In the genomic region with DNA sequence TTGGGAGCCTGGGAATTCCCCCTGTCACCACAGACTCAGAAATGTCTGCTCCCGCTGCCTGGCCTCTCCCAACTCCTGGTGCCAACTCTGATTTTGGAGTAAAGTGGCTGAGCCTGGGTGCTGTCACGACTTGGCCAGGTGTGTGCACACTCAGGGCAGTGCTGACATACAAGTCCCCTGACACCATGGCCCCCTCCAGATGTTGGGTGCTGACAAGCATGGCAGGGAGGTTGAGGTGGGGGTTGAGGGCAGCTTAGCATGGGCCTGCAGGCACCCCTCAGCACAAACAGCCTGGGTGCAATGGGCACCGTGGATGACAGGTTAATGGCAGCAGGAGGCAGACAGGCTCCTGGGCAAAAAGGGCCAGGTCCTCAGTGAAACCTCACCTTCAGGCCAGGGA, we compare ENCODE assay signal across 30 cellular contexts.
"Had no signal": no experiment of that assay in that cellular context is flagged by ENCODE, and none has a peak within 500 bp of the region (broad histone marks: within the 10 kb centered on the region; RNA-seq: fewer than 3 reads in every experiment).

No MANE protein-coding gene starts in this region.

- H3K9me3 Mint-ChIP-seq: activated naive CD8-positive, alpha-beta T cell treated with anti-CD3 and anti-CD28 coated beads for 36 hours; activated naive CD8-positive, alpha-beta T cell treated with anti-CD3 and anti-CD28 coated beads, Interleukin-2, amount 50 U/mL, for 24 hours; activated T-helper 1 cell treated with anti-CD3 and anti-CD28 coated beads, Interleukin-12 subunit alpha, Interleukin-12 subunit beta, Interleukin-2, Interleukin-4 antibody, amounts not matched to agents 30 ng/mL and 10 ng/mL and 1 ng/mL, durations not matched to agents 14 hours and 24 hours and 36 hours had no signal

- ATAC-seq: activated CD4-positive, alpha-beta T cell treated with anti-CD3 and anti-CD28 coated beads for 36 hours; activated CD8-positive, alpha-beta memory T cell treated with anti-CD3 and anti-CD28 coated beads, Interleukin-2, amount 10 ng/mL, durations not matched to agents 7 days and 5 days; activated CD8-positive, alpha-beta T cell treated with anti-CD3 and anti-CD28 coated beads, Interleukin-2, amount 10 ng/mL, durations not matched to agents 7 days and 5 days; activated naive CD8-positive, alpha-beta T cell treated with anti-CD3 and anti-CD28 coated beads, Interleukin-2, amount 50 U/mL, for 24 hours; effector memory CD8-positive, alpha-beta T cell; foreskin keratinocyte; gastrocnemius medialis; T-helper 17 cell had no signal

- H3K27ac ChIP-seq: brain microvascular endothelial cell, esophagus muscularis mucosa, foreskin keratinocyte, gastrocnemius medialis had no signal

- H3K4me1 ChIP-seq: esophagus muscularis mucosa, foreskin keratinocyte, gastrocnemius medialis had no signal

- H3K4me3 Mint-ChIP-seq: activated CD4-positive, alpha-beta memory T cell treated with anti-CD3 and anti-CD28 coated beads for 36 hours; activated CD4-positive, alpha-beta T cell treated with anti-CD3 and anti-CD28 coated beads for 36 hours; activated CD4-positive, alpha-beta T cell treated with anti-CD3 and anti-CD28 coated beads, Interleukin-2, amount 10 ng/mL, durations not matched to agents 24 days and 14 days; activated CD8-positive, alpha-beta memory T cell treated with anti-CD3 and anti-CD28 coated beads, Interleukin-2, amount 10 ng/mL, durations not matched to agents 7 days and 5 days; activated CD8-positive, alpha-beta T cell treated with anti-CD3 and anti-CD28 coated beads, Interleukin-2, amount 10 ng/mL, durations not matched to agents 7 days and 5 days; activated naive CD4-positive, alpha-beta T cell treated with anti-CD3 and anti-CD28 coated beads, Interleukin-2, amount 50 U/mL, for 24 hours; activated naive CD8-positive, alpha-beta T cell treated with anti-CD3 and anti-CD28 coated beads for 36 hours; activated naive CD8-positive, alpha-beta T cell treated with anti-CD3 and anti-CD28 coated beads, Interleukin-2, amount 50 U/mL, for 24 hours; activated T-helper 1 cell treated with anti-CD3 and anti-CD28 coated beads, Interleukin-12 subunit alpha, Interleukin-12 subunit beta, Interleukin-2, Interleukin-4 antibody, amounts not matched to agents 30 ng/mL and 10 ng/mL and 1 ng/mL, durations not matched to agents 14 hours and 24 hours and 36 hours; effector memory CD8-positive, alpha-beta T cell; T-helper 17 cell; T-helper 2 cell treated with Interferon-gamma antibody and Interleukin-4, amounts not matched to agents 5 μg/mL and 100 μg/mL, for 36 hours had no signal

- H3K9me3 ChIP-seq: gastrocnemius medialis had no signal

- H3K27me3 ChIP-seq: brain microvascular endothelial cell, esophagus muscularis mucosa, foreskin keratinocyte, gastrocnemius medialis had no signal

- H3K27me3 Mint-ChIP-seq: activated CD4-positive, alpha-beta memory T cell treated with anti-CD3 and anti-CD28 coated beads for 36 hours; activated CD4-positive, alpha-beta T cell treated with anti-CD3 and anti-CD28 coated beads for 36 hours; activated CD4-positive, alpha-beta T cell treated with anti-CD3 and anti-CD28 coated beads, Interleukin-2, amount 10 ng/mL, durations not matched to agents 24 days and 14 days; activated CD8-positive, alpha-beta memory T cell treated with anti-CD3 and anti-CD28 coated beads, Interleukin-2, amount 10 ng/mL, durations not matched to agents 7 days and 5 days; activated naive CD4-positive, alpha-beta T cell treated with anti-CD3 and anti-CD28 coated beads, Interleukin-2, amount 50 U/mL, for 24 hours; activated naive CD8-positive, alpha-beta T cell treated with anti-CD3 and anti-CD28 coated beads for 36 hours; activated naive CD8-positive, alpha-beta T cell treated with anti-CD3 and anti-CD28 coated beads, Interleukin-2, amount 50 U/mL, for 24 hours; effector memory CD8-positive, alpha-beta T cell; T-helper 17 cell had no signal

- H3K27ac Mint-ChIP-seq: activated CD4-positive, alpha-beta memory T cell treated with anti-CD3 and anti-CD28 coated beads for 36 hours; activated CD4-positive, alpha-beta T cell treated with anti-CD3 and anti-CD28 coated beads for 36 hours; activated CD8-positive, alpha-beta memory T cell treated with anti-CD3 and anti-CD28 coated beads, Interleukin-2, amount 10 ng/mL, durations not matched to agents 7 days and 5 days; activated CD8-positive, alpha-beta T cell treated with anti-CD3 and anti-CD28 coated beads, Interleukin-2, amount 10 ng/mL, durations not matched to agents 7 days and 5 days; activated naive CD4-positive, alpha-beta T cell treated with anti-CD3 and anti-CD28 coated beads, Interleukin-2, amount 50 U/mL, for 24 hours; activated naive CD8-positive, alpha-beta T cell treated with anti-CD3 and anti-CD28 coated beads for 36 hours; activated naive CD8-positive, alpha-beta T cell treated with anti-CD3 and anti-CD28 coated beads, Interleukin-2, amount 50 U/mL, for 24 hours; activated T-helper 1 cell treated with anti-CD3 and anti-CD28 coated beads, Interleukin-12 subunit alpha, Interleukin-12 subunit beta, Interleukin-2, Interleukin-4 antibody, amounts not matched to agents 30 ng/mL and 10 ng/mL and 1 ng/mL, durations not matched to agents 14 hours and 24 hours and 36 hours; activated T-helper 2 cell treated with anti-CD3 and anti-CD28 coated beads, Interferon-gamma antibody, Interleukin-2, Interleukin-4, amounts not matched to agents 10 μg/mL and 5 μg/mL and 100 μg/mL, durations not matched to agents 14 hours and 24 hours and 36 hours; effector memory CD8-positive, alpha-beta T cell; T-helper 17 cell; T-helper 2 cell treated with Interferon-gamma antibody and Interleukin-4, amounts not matched to agents 5 μg/mL and 100 μg/mL, for 36 hours had no signal

- H3K4me1 Mint-ChIP-seq: activated CD4-positive, alpha-beta T cell treated with anti-CD3 and anti-CD28 coated beads for 36 hours; activated CD4-positive, alpha-beta T cell treated with anti-CD3 and anti-CD28 coated beads, Interleukin-2, amount 10 ng/mL, durations not matched to agents 24 days and 14 days; activated CD8-positive, alpha-beta memory T cell treated with anti-CD3 and anti-CD28 coated beads, Interleukin-2, amount 10 ng/mL, durations not matched to agents 7 days and 5 days; activated naive CD4-positive, alpha-beta T cell treated with anti-CD3 and anti-CD28 coated beads, Interleukin-2, amount 50 U/mL, for 24 hours; activated naive CD8-positive, alpha-beta T cell treated with anti-CD3 and anti-CD28 coated beads for 36 hours; activated naive CD8-positive, alpha-beta T cell treated with anti-CD3 and anti-CD28 coated beads, Interleukin-2, amount 50 U/mL, for 24 hours; T-helper 17 cell had no signal

- DNase-seq: activated CD4-positive, alpha-beta memory T cell treated with anti-CD3 and anti-CD28 coated beads for 36 hours; activated CD4-positive, alpha-beta T cell treated with anti-CD3 and anti-CD28 coated beads for 36 hours; activated CD4-positive, alpha-beta T cell treated with anti-CD3 and anti-CD28 coated beads, Interleukin-2, amount 10 ng/mL, durations not matched to agents 24 days and 14 days; activated CD4-positive, CD25-positive, alpha-beta regulatory T cell; activated CD4-positive, CD25-positive, alpha-beta regulatory T cell treated with anti-CD3 and anti-CD28 coated beads, Interleukin-2, amount 50 U/mL, for 72 hours; activated CD8-positive, alpha-beta memory T cell treated with anti-CD3 and anti-CD28 coated beads, Interleukin-2, amount 10 ng/mL, durations not matched to agents 7 days and 5 days; activated CD8-positive, alpha-beta memory T cell treated with anti-CD3 and anti-CD28 coated beads, Interleukin-2, amount 50 U/mL, for 4 hours; activated CD8-positive, alpha-beta T cell treated with anti-CD3 and anti-CD28 coated beads, Interleukin-2, amount 10 ng/mL, durations not matched to agents 7 days and 5 days; activated effector memory CD4-positive, alpha-beta T cell treated with anti-CD3 and anti-CD28 coated beads, Interleukin-2, amount 50 U/mL, for 16 hours; activated naive CD8-positive, alpha-beta T cell treated with anti-CD3 and anti-CD28 coated beads for 36 hours; activated naive CD8-positive, alpha-beta T cell treated with anti-CD3 and anti-CD28 coated beads, Interleukin-2, amount 50 U/mL, for 24 hours; activated T-cell treated with anti-CD3 and anti-CD28 coated beads, Interleukin-2, amount 50 U/mL, for 1 hour; activated T-cell treated with anti-CD3 and anti-CD28 coated beads, Interleukin-2, amount 50 U/mL, for 48 hours; brain microvascular endothelial cell; cortex of kidney; dermis blood vessel endothelial cell; effector CD4-positive, alpha-beta T cell; effector memory CD8-positive, alpha-beta T cell; erythroblast; foreskin keratinocyte; gastrocnemius medialis; glutamatergic neuron; T-helper 1 cell; T-helper 17 cell; T1000 had no signal

- H3K36me3 Mint-ChIP-seq: activated CD4-positive, alpha-beta memory T cell treated with anti-CD3 and anti-CD28 coated beads for 36 hours; activated CD8-positive, alpha-beta memory T cell treated with anti-CD3 and anti-CD28 coated beads, Interleukin-2, amount 10 ng/mL, durations not matched to agents 7 days and 5 days; activated naive CD4-positive, alpha-beta T cell treated with anti-CD3 and anti-CD28 coated beads, Interleukin-2, amount 50 U/mL, for 24 hours; activated naive CD8-positive, alpha-beta T cell treated with anti-CD3 and anti-CD28 coated beads for 36 hours had no signal

- H3K4me3 ChIP-seq: esophagus muscularis mucosa, gastrocnemius medialis had no signal

- H3K36me3 ChIP-seq: brain microvascular endothelial cell, esophagus muscularis mucosa, gastrocnemius medialis had no signal
